ENCODE assay signal across 17 cellular contexts in genomic region chr5:126195410-126196100, GRCh38.
"Had no signal": no experiment of that assay in that cellular context is flagged by ENCODE, and none has a peak within 500 bp of the region (broad histone marks: within the 10 kb centered on the region; RNA-seq: fewer than 3 reads in every experiment).

No MANE protein-coding gene starts in this region.

- H3K4me1 ChIP-seq: pancreas, thyroid gland had no signal

- H3K27me3 ChIP-seq: neural progenitor cell, pancreas, thyroid gland had no signal

- H3K36me3 ChIP-seq: neural progenitor cell, pancreas, thyroid gland, WERI-Rb-1 had no signal

- H3K27ac ChIP-seq: neural progenitor cell, pancreas, thyroid gland, WERI-Rb-1 had no signal

- H3K4me1 Mint-ChIP-seq: activated CD4-positive, alpha-beta memory T cell treated with anti-CD3 and anti-CD28 coated beads, Interleukin-2, amount 10 ng/mL, durations not matched to agents 7 days and 5 days; activated naive CD4-positive, alpha-beta T cell treated with anti-CD3 and anti-CD28 coated beads, Interleukin-2, amount 50 U/mL, for 24 hours; stimulated activated naive B cell treated with anti-CD40 and anti-IgM and Interleukin-4, amounts not matched to agents 10 μg/mL and 1 μg/mL and 100 μg/mL, for 72 hours had no signal

- H3K27me3 Mint-ChIP-seq: activated CD4-positive, alpha-beta memory T cell treated with anti-CD3 and anti-CD28 coated beads, Interleukin-2, amount 10 ng/mL, durations not matched to agents 7 days and 5 days; activated naive CD4-positive, alpha-beta T cell treated with anti-CD3 and anti-CD28 coated beads, Interleukin-2, amount 50 U/mL, for 24 hours had no signal

- DNase-seq: activated CD4-positive, alpha-beta memory T cell treated with anti-CD3 and anti-CD28 coated beads, Interleukin-2, amount 10 ng/mL, durations not matched to agents 7 days and 5 days; activated CD4-positive, alpha-beta T cell treated with anti-CD3 and anti-CD28 coated beads for 4 hours; activated effector memory CD4-positive, alpha-beta T cell treated with anti-CD3 and anti-CD28 coated beads, Interleukin-2, amount 50 U/mL, for 16 hours; activated T-cell treated with anti-CD3 and anti-CD28 coated beads, Interleukin-2, amount 50 U/mL, for 48 hours; amniotic stem cell; endodermal cell; midbrain; pancreas; SK-N-SH; stimulated activated CD4-positive, alpha-beta T cell treated with anti-CD3 and anti-CD28 coated beads, Interleukin-2, amount 100 ng/mL, for 48 hours; stimulated activated naive B cell treated with anti-CD40 and anti-IgM and Interleukin-4, amounts not matched to agents 10 μg/mL and 1 μg/mL and 100 μg/mL, for 72 hours; T-helper 1 cell; T1000; thyroid gland; WERI-Rb-1 had no signal

- H3K27ac Mint-ChIP-seq: activated CD4-positive, alpha-beta memory T cell treated with anti-CD3 and anti-CD28 coated beads, Interleukin-2, amount 10 ng/mL, durations not matched to agents 7 days and 5 days; activated naive CD4-positive, alpha-beta T cell treated with anti-CD3 and anti-CD28 coated beads, Interleukin-2, amount 50 U/mL, for 24 hours; endodermal cell; neural progenitor cell; stimulated activated naive B cell treated with anti-CD40 and anti-IgM and Interleukin-4, amounts not matched to agents 10 μg/mL and 1 μg/mL and 100 μg/mL, for 72 hours had no signal

- H3K9me3 Mint-ChIP-seq: activated CD4-positive, alpha-beta memory T cell treated with anti-CD3 and anti-CD28 coated beads, Interleukin-2, amount 10 ng/mL, durations not matched to agents 7 days and 5 days; endodermal cell had no signal

- H3K4me3 ChIP-seq: neural progenitor cell, pancreas, thyroid gland had no signal

- H3K36me3 Mint-ChIP-seq: activated naive CD4-positive, alpha-beta T cell treated with anti-CD3 and anti-CD28 coated beads, Interleukin-2, amount 50 U/mL, for 24 hours; neural progenitor cell; stimulated activated naive B cell treated with anti-CD40 and anti-IgM and Interleukin-4, amounts not matched to agents 10 μg/mL and 1 μg/mL and 100 μg/mL, for 72 hours had no signal

- ATAC-seq: stimulated activated naive B cell treated with anti-CD40 and anti-IgM and Interleukin-4, amounts not matched to agents 10 μg/mL and 1 μg/mL and 100 μg/mL, for 72 hours had no signal

- H3K4me3 Mint-ChIP-seq: activated CD4-positive, alpha-beta memory T cell treated with anti-CD3 and anti-CD28 coated beads, Interleukin-2, amount 10 ng/mL, durations not matched to agents 7 days and 5 days; activated naive CD4-positive, alpha-beta T cell treated with anti-CD3 and anti-CD28 coated beads, Interleukin-2, amount 50 U/mL, for 24 hours; endodermal cell; neural progenitor cell; stimulated activated naive B cell treated with anti-CD40 and anti-IgM and Interleukin-4, amounts not matched to agents 10 μg/mL and 1 μg/mL and 100 μg/mL, for 72 hours had no signal

- H3K9me3 ChIP-seq: pancreas, SK-N-SH, thyroid gland had no signal
